21 cellular contexts compared by ENCODE assay signal in genomic region chr12:124286414-124286813, GRCh38. TPM values are rescaled to one million over a fixed set of nuclear protein-coding genes. Genes with fewer than 3 reads are reported as not detected.
DNase-seq lines count a peak whose midpoint lies in the region; ATAC-seq and TF ChIP-seq lines count a peak whose summit lies in the region.
"Had no signal": no experiment of that assay in that cellular context is flagged by ENCODE, and none has a peak within 500 bp of the region (broad histone marks: within the 10 kb centered on the region; RNA-seq: fewer than 3 reads in every experiment).

No MANE protein-coding gene starts in this region.

- H3K4me3 Mint-ChIP-seq in activated CD4-positive, alpha-beta T cell treated with anti-CD3 and anti-CD28 coated beads, Interleukin-2, amount 10 ng/mL, durations not matched to agents 7 days and 5 days: no peak overlapping the region
- H3K4me3 Mint-ChIP-seq: CD4-positive, CD25-positive, alpha-beta regulatory T cell; neural crest cell; T-helper 1 cell treated with Interleukin-12 subunit alpha and Interleukin-12 subunit beta and Interleukin-4 antibody, amounts not matched to agents 30 μg/mL and 1 μg/mL, for 36 hours had no signal

- no peak overlapping the region for H2AFZ ChIP-seq in Karpas-422 (ENCODE audit: low read length)

- no peaks in the 10 kb centered on the region for H3K9me2 ChIP-seq in Karpas-422 (replicated peaks; ENCODE audit: insufficient read depth, low read length)

- H3K36me3 Mint-ChIP-seq in activated CD4-positive, alpha-beta T cell treated with anti-CD3 and anti-CD28 coated beads, Interleukin-2, amount 10 ng/mL, durations not matched to agents 7 days and 5 days (ENCODE audit: low read depth): no peaks in the 10 kb centered on the region
- H3K36me3 Mint-ChIP-seq: CD4-positive, CD25-positive, alpha-beta regulatory T cell had no signal

- POLR2A ChIA-PET in activated CD4-positive, alpha-beta T cell treated with anti-CD3 and anti-CD28 coated beads, Interleukin-2, amount 10 ng/mL, durations not matched to agents 7 days and 5 days (lab: Charles Lee): no interaction called here

- H3K4me3 ChIP-seq in astrocyte of the cerebellum (ENCODE audit: low read depth, low read length): no peak overlapping the region
- no peak overlapping the region for H3K4me3 ChIP-seq in Karpas-422 (ENCODE audit: low read length)
- H3K4me3 ChIP-seq: adrenal gland, lower lobe of right lung, Peyer's patch, uterus had no signal

- H3K4me1 ChIP-seq in Karpas-422 (ENCODE audit: low read length): no peaks in the 10 kb centered on the region
- H3K4me1 ChIP-seq: uterus had no signal

- H3K27me3 Mint-ChIP-seq in activated CD4-positive, alpha-beta T cell treated with anti-CD3 and anti-CD28 coated beads, Interleukin-2, amount 10 ng/mL, durations not matched to agents 7 days and 5 days: peaks cover 8% of the 10 kb centered on the region
- H3K27me3 Mint-ChIP-seq: CD4-positive, CD25-positive, alpha-beta regulatory T cell had no signal

- H3K4me1 Mint-ChIP-seq in activated CD4-positive, alpha-beta T cell treated with anti-CD3 and anti-CD28 coated beads, Interleukin-2, amount 10 ng/mL, durations not matched to agents 7 days and 5 days: no peaks in the 10 kb centered on the region
- H3K4me1 Mint-ChIP-seq: CD4-positive, CD25-positive, alpha-beta regulatory T cell had no signal

- H3K9me3 Mint-ChIP-seq in activated CD4-positive, alpha-beta T cell treated with anti-CD3 and anti-CD28 coated beads, Interleukin-2, amount 10 ng/mL, durations not matched to agents 7 days and 5 days: peaks cover 8% of the 10 kb centered on the region

- no peak overlapping the region for H3K4me2 ChIP-seq in Karpas-422 (ENCODE audit: low read depth, low read length, poor library complexity, severe bottlenecking)
- H3K4me2 ChIP-seq: KMS-11 had no signal

- CTCF ChIA-PET in activated CD4-positive, alpha-beta T cell treated with anti-CD3 and anti-CD28 coated beads, Interleukin-2, amount 10 ng/mL, durations not matched to agents 7 days and 5 days (lab: Charles Lee): no interaction called here

- peak; percentile 33 for DNase-seq in Daoy (ENCODE audit: low read depth)
- peak; percentile 32 for DNase-seq in NCI-H146 treated with DMSO at 0.1 percent for 48 hours (lab: John Stamatoyannopoulos, UW; ENCODE audit: unreplicated experiment)
- DNase-seq in astrocyte of the cerebellum (ENCODE audit: low read depth): peak; percentile 66
- peak; percentile 18 for DNase-seq in left kidney (ENCODE audit: low read depth, low spot score)
- DNase-seq in Karpas-422: no peak
- no peak for DNase-seq in activated CD4-positive, alpha-beta T cell treated with anti-CD3 and anti-CD28 coated beads, Interleukin-2, amount 10 ng/mL, durations not matched to agents 7 days and 5 days
- DNase-seq in NCI-H82 (lab: John Stamatoyannopoulos, UW): no peak
- DNase-seq: activated CD4-positive, CD25-positive, alpha-beta regulatory T cell treated with anti-CD3 and anti-CD28 coated beads, Interleukin-2, amount 50 U/mL, for 72 hours; activated T-cell treated with anti-CD3 and anti-CD28 coated beads, Interleukin-2, amount 50 U/mL, for 1 hour; adrenal gland; CD4-positive, CD25-positive, alpha-beta regulatory T cell; cortex of kidney; lower lobe of right lung; NCI-H446 treated with DMSO at 0.1 percent for 48 hours; Peyer's patch; stimulated activated naive CD4-positive, alpha-beta T cell treated with Interleukin-2 at 50 U/mL for 16 hours; uterus had no signal

- ATAC-seq in GM19463 (IDR thresholded peaks at IDR 0.05; ENCODE audit: unreplicated experiment): no peak
- ATAC-seq: lower lobe of right lung had no signal

- no peak overlapping the region for H3K27ac Mint-ChIP-seq in activated CD4-positive, alpha-beta T cell treated with anti-CD3 and anti-CD28 coated beads, Interleukin-2, amount 10 ng/mL, durations not matched to agents 7 days and 5 days
- H3K27ac Mint-ChIP-seq: CD4-positive, CD25-positive, alpha-beta regulatory T cell; T-helper 1 cell treated with Interleukin-12 subunit alpha and Interleukin-12 subunit beta and Interleukin-4 antibody, amounts not matched to agents 30 μg/mL and 1 μg/mL, for 36 hours had no signal

- H3K27ac ChIP-seq in Karpas-422 (ENCODE audit: low read length): no peak overlapping the region
- H3K27ac ChIP-seq: adrenal gland, KMS-11, lower lobe of right lung, Peyer's patch, uterus had no signal

- no peak overlapping the region for H3K9ac ChIP-seq in Karpas-422 (ENCODE audit: low read length)
- H3K9ac ChIP-seq: KMS-11 had no signal

- H4K20me1 ChIP-seq in Karpas-422 (ENCODE audit: insufficient read depth, low read depth, low read length): no peaks in the 10 kb centered on the region

- H3K9me3 ChIP-seq in Karpas-422 (ENCODE audit: low read length): peaks cover 3% of the 10 kb centered on the region; the same call in 1 of the 2 replicates
- H3K9me3 ChIP-seq: adrenal gland, lower lobe of right lung, uterus had no signal

- peaks cover 4% of the 10 kb centered on the region; the same call in 1 of the 2 replicates for H3K27me3 ChIP-seq in Karpas-422 (ENCODE audit: low read length)
- H3K27me3 ChIP-seq: adrenal gland, Peyer's patch, uterus had no signal

- H3K79me2 ChIP-seq in Karpas-422 (ENCODE audit: low read length): no peaks in the 10 kb centered on the region

- H3K36me3 ChIP-seq in Karpas-422 (ENCODE audit: insufficient read depth, low read length): no peaks in the 10 kb centered on the region
- H3K36me3 ChIP-seq: adrenal gland, lower lobe of right lung, Peyer's patch, uterus had no signal

- in situ Hi-C loops in astrocyte of the cerebellum (cut with HindIII; ENCODE audit: low sequenced_read_pairs): no loop called here

- TF ChIP-seq CTCF in astrocyte of the cerebellum (IDR thresholded peaks at IDR 0.05; ENCODE audit: low read depth, low read length, missing control alignments): no peak

RNA-seq across cellular contexts. Expression of gene RFLNA, which starts 8.5 kb away (rescaled TPM):
- total RNA-seq in Daoy (2014; rRNA removed; shearing (Covaris generic)): 63.9 and 65.9 TPM in 2 replicates
- total RNA-seq in Karpas-422 (2014; rRNA removed; shearing (Covaris generic); ENCODE audit: low replicate concordance): not detected in 2 replicates
- total RNA-seq in activated CD4-positive, alpha-beta T cell treated with anti-CD3 and anti-CD28 coated beads, Interleukin-2, amount 10 ng/mL, durations not matched to agents 7 days and 5 days: not detected
- total RNA-seq: CD4-positive, CD25-positive, alpha-beta regulatory T cell had no signal

Comparison
In these comparisons a context has a peak if more than half of its experiments do, and no peak if none do; other contexts are left out.
1. DNase-seq: peak in Daoy (single experiment), NCI-H146 treated with DMSO at 0.1 percent for 48 hours (single experiment), astrocyte of the cerebellum (single experiment) and left kidney (single experiment); none in Karpas-422 (single experiment), activated CD4-positive, alpha-beta T cell treated with anti-CD3 and anti-CD28 coated beads, Interleukin-2, amount 10 ng/mL, durations not matched to agents 7 days and 5 days (single experiment) and NCI-H82 (single experiment).
2. RNA of gene RFLNA, which starts 8.5 kb away (total RNA-seq): 63.9 to 65.9 TPM in Daoy; not detected in Karpas-422 and not detected in activated CD4-positive, alpha-beta T cell treated with anti-CD3 and anti-CD28 coated beads, Interleukin-2, amount 10 ng/mL, durations not matched to agents 7 days and 5 days; every median in the first group is over 10 times any median in the second.